In the genomic region with DNA sequence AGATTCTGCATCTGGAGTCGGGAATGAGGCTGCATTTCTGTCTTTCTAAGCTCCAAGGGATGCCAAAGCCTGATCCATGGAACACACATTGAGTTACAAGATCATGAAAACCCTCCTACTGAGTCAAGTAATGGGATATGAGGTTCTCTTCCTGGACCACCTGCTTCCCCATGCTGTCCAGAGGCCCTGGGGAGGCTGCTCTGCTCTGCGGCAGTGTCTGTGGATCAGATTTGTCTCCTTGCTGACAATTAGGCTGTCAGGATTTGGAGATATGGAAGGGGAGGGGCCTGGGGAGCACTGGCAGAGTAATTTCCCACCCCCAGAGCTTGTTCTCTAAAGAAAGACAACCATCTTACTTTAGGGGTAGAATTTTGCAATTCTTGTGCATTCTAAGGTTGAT, we compare ENCODE assay signal across 17 cellular contexts. TPM values are rescaled to one million over a fixed set of nuclear protein-coding genes. Genes with fewer than 3 reads are reported as not detected.
DNase-seq lines count a peak whose midpoint lies in the region; ATAC-seq and TF ChIP-seq lines count a peak whose summit lies in the region.
"Had no signal": no experiment of that assay in that cellular context is flagged by ENCODE, and none has a peak within 500 bp of the region (broad histone marks: within the 10 kb centered on the region; RNA-seq: fewer than 3 reads in every experiment).

No MANE protein-coding gene starts in this region.

- no peak overlapping the region for H3K27ac ChIP-seq in spleen
- H3K27ac ChIP-seq: BLaER1 treated with 17β-estradiol and CSF1 and Interleukin-3, amounts not matched to agents 10 nM and 100 nM; GM23248 had no signal

- TF ChIP-seq POLR2A in spleen (IDR thresholded peaks at IDR 0.05): no peak

- no peaks in the 10 kb centered on the region for H3K4me1 ChIP-seq in spleen
- H3K4me1 ChIP-seq: BLaER1 treated with 17β-estradiol and CSF1 and Interleukin-3, amounts not matched to agents 10 nM and 100 nM; HAP-1 had no signal

- intact Hi-C loops in spleen (cut with DNase I; ENCODE audit: low total_unique reads): no loop called here

- H3K27ac Mint-ChIP-seq in endothelial cell (ENCODE audit: unreplicated experiment): no peak overlapping the region
- H3K27ac Mint-ChIP-seq: B cell; CD8-positive, alpha-beta T cell; IgD-negative memory B cell had no signal

- WGBS in spleen, 5 donors: 79 to 84% (median 82%) methylated on average over 2 of the region's 2 CpGs

- no peaks in the 10 kb centered on the region for H3K36me3 ChIP-seq in spleen
- H3K36me3 ChIP-seq: BLaER1 treated with 17β-estradiol and CSF1 and Interleukin-3, amounts not matched to agents 10 nM and 100 nM; HAP-1 had no signal

- H3K4me3 Mint-ChIP-seq in endothelial cell (ENCODE audit: unreplicated experiment): peak overlapping the region; percentile 2
- H3K4me3 Mint-ChIP-seq: B cell; CD8-positive, alpha-beta T cell; IgD-negative memory B cell had no signal

- H3K4me3 ChIP-seq in spleen: no peak overlapping the region
- H3K4me3 ChIP-seq: BLaER1 treated with 17β-estradiol and CSF1 and Interleukin-3, amounts not matched to agents 10 nM and 100 nM; GM23248; HAP-1 had no signal

- peaks cover 4% of the 10 kb centered on the region for H3K4me1 Mint-ChIP-seq in endothelial cell (ENCODE audit: unreplicated experiment)
- H3K4me1 Mint-ChIP-seq: B cell, IgD-negative memory B cell had no signal

- no peaks in the 10 kb centered on the region for H3K9me3 Mint-ChIP-seq in endothelial cell (ENCODE audit: unreplicated experiment)
- H3K9me3 Mint-ChIP-seq: CD8-positive, alpha-beta T cell had no signal

- ATAC-seq in GM19035 (IDR thresholded peaks at IDR 0.05; ENCODE audit: unreplicated experiment) (no peak), esophagus mucosa (no peak)
- ATAC-seq: CD8-positive, alpha-beta T cell had no signal

- peak; percentile 32 for DNase-seq in NCI-H82 (lab: John Stamatoyannopoulos, UW)
- no peak for DNase-seq in NCI-H82 treated with DMSO at 0.1 percent for 48 hours (lab: John Stamatoyannopoulos, UW; ENCODE audit: unreplicated experiment)
- peak; percentile 61 for DNase-seq in SK-N-DZ (ENCODE audit: low spot score)
- no peak for DNase-seq in endothelial cell (ENCODE audit: low spot score)
- DNase-seq in spleen: peak; percentile 15
- DNase-seq in amniotic stem cell (lab: John Stamatoyannopoulos, UW): no peak
- DNase-seq: Calu3; CD8-positive, alpha-beta T cell; GDM1; GM23248; KG1 had no signal

- TF ChIP-seq CTCF in endothelial cell (IDR thresholded peaks at IDR 0.05; ENCODE audit: unreplicated experiment) (no peak), spleen (IDR thresholded peaks at IDR 0.05 in 8 of 11, conservative IDR thresholded peaks at IDR 0.05 in 3 of 11) (no peak)

- no peaks in the 10 kb centered on the region for H3K27me3 Mint-ChIP-seq in endothelial cell (ENCODE audit: unreplicated experiment)
- H3K27me3 Mint-ChIP-seq: IgD-negative memory B cell had no signal

- no peaks in the 10 kb centered on the region for H3K36me3 Mint-ChIP-seq in endothelial cell (ENCODE audit: low read depth, unreplicated experiment)
- H3K36me3 Mint-ChIP-seq: CD8-positive, alpha-beta T cell had no signal

- peaks cover 0 to 3% (median 0%) of the 10 kb centered on the region in 7 donors for H3K27me3 ChIP-seq in spleen (replicated peaks in 1 of 7)
- H3K27me3 ChIP-seq: BLaER1 treated with 17β-estradiol and CSF1 and Interleukin-3, amounts not matched to agents 10 nM and 100 nM had no signal

- peaks cover 0 to 14% (median 9%) of the 10 kb centered on the region in 8 donors for H3K9me3 ChIP-seq in spleen
- H3K9me3 ChIP-seq: HAP-1 had no signal

RNA-seq across cellular contexts. Expression of a gene that starts 33.0 kb away (rescaled TPM):
- 9.4 and 10.1 TPM in 2 replicates for polyA plus RNA-seq in SK-N-DZ (2014; cell fraction: cytosol; rRNA removed)
- 1.7 and 4.8 TPM in 2 replicates for polyA plus RNA-seq in SK-N-DZ (2014; cell fraction: nucleus; rRNA removed)
- total RNA-seq in endothelial cell (ENCODE audit: unreplicated experiment): 6.5 TPM
- total RNA-seq in spleen: 1 to 10 TPM in 5 of 7 donors, not detected in 2; 1.0 to 2.6 (median 2.0) TPM
- polyA plus RNA-seq in spleen: 1 to 10 TPM; 1.2 to 2.9 (median 2.8) TPM
- total RNA-seq in esophagus mucosa: 6.5 TPM

Comparison
In these comparisons a context has a peak if more than half of its experiments do, and no peak if none do; other contexts are left out.
1. DNase-seq: peak in NCI-H82 (single experiment), SK-N-DZ (single experiment) and spleen (single experiment); none in NCI-H82 treated with DMSO at 0.1 percent for 48 hours (single experiment), endothelial cell (single experiment) and amniotic stem cell (single experiment).